Comparison of ENCODE assay signal across 1 cellular context in genomic region chr2:113088173-113088992, GRCh38.
TF ChIP-seq lines count a peak whose summit lies in the region.

No MANE protein-coding gene starts in this region.

TF ChIP-seq in HepG2, 621 proteins besides CTCF, POLR2A, EP300 and RAD21 (continued from another document and continues in another):
- TF ChIP-seq AFF4 (CRISPR knock-in tag; IDR thresholded peaks at IDR 0.05): no peak
- TF ChIP-seq PHF21A (CRISPR knock-in tag; IDR thresholded peaks at IDR 0.05): peak; percentile 79
- no peak for TF ChIP-seq STAG1 (CRISPR knock-in tag; IDR thresholded peaks at IDR 0.05)
- no peak for TF ChIP-seq SMARCE1 (IDR thresholded peaks at IDR 0.05; ENCODE audit: borderline replicate concordance)
- peak; percentile 82 for TF ChIP-seq HOMEZ (CRISPR knock-in tag; IDR thresholded peaks at IDR 0.05; ENCODE audit: low read depth)
- TF ChIP-seq GMEB1 (CRISPR knock-in tag; IDR thresholded peaks at IDR 0.05; ENCODE audit: borderline replicate concordance): no peak
- no peak for TF ChIP-seq ZC3H4 (CRISPR knock-in tag; IDR thresholded peaks at IDR 0.05; ENCODE audit: borderline replicate concordance)
- no peak for TF ChIP-seq DMAP1 (CRISPR knock-in tag; IDR thresholded peaks at IDR 0.05)
- no peak for TF ChIP-seq ELF4 (CRISPR knock-in tag; IDR thresholded peaks at IDR 0.05; ENCODE audit: borderline replicate concordance)
- TF ChIP-seq RNF219 (CRISPR knock-in tag; IDR thresholded peaks at IDR 0.05): no peak
- 0 out of 2 replicates have a peak, but pooled peaks have one; percentile 69 for TF ChIP-seq HMG20A (CRISPR knock-in tag; IDR thresholded peaks at IDR 0.05; ENCODE audit: borderline replicate concordance)
- TF ChIP-seq JUNB (CRISPR knock-in tag; IDR thresholded peaks at IDR 0.05; ENCODE audit: borderline replicate concordance): peak; percentile 77; the same call in 1 of the 2 replicates
- TF ChIP-seq HMGA1 (CRISPR knock-in tag; conservative IDR thresholded peaks at IDR 0.05): no peak
- TF ChIP-seq ETV5 (CRISPR knock-in tag; IDR thresholded peaks at IDR 0.05; ENCODE audit: borderline replicate concordance): peak; percentile 46; the same call in 1 of the 2 replicates
- TF ChIP-seq BCL6 (CRISPR knock-in tag; IDR thresholded peaks at IDR 0.05): no peak; the same call in 1 of the 2 replicates
- TF ChIP-seq TERF1 (CRISPR knock-in tag; IDR thresholded peaks at IDR 0.05): no peak
- TF ChIP-seq FOXJ3 (CRISPR knock-in tag; IDR thresholded peaks at IDR 0.05; ENCODE audit: borderline replicate concordance): 0 out of 2 replicates have a peak, but pooled peaks have one; percentile 36
- no peak for TF ChIP-seq ZNF530 (CRISPR knock-in tag; IDR thresholded peaks at IDR 0.05; ENCODE audit: low read depth)
- TF ChIP-seq CHD4 (IDR thresholded peaks at IDR 0.05; ENCODE audit: borderline replicate concordance, low read length): no peak
- TF ChIP-seq KDM3A (CRISPR knock-in tag; IDR thresholded peaks at IDR 0.05; ENCODE audit: low read depth): peak; percentile 50; the same call in 1 of the 2 replicates
- TF ChIP-seq PPARG (CRISPR knock-in tag; conservative IDR thresholded peaks at IDR 0.05): peak; percentile 67
- TF ChIP-seq ATF5 (CRISPR knock-in tag; IDR thresholded peaks at IDR 0.05; ENCODE audit: low read depth): no peak
- 0 out of 2 replicates have a peak, but pooled peaks have one; percentile 12 for TF ChIP-seq THRA (CRISPR knock-in tag; IDR thresholded peaks at IDR 0.05; ENCODE audit: borderline replicate concordance)
- TF ChIP-seq ZBTB34 (CRISPR knock-in tag; IDR thresholded peaks at IDR 0.05): peak; percentile 62; the same call in 1 of the 2 replicates
- no peak for TF ChIP-seq ZNF335 (CRISPR knock-in tag; IDR thresholded peaks at IDR 0.05)
- TF ChIP-seq CBX5 (CRISPR knock-in tag; IDR thresholded peaks at IDR 0.05; ENCODE audit: borderline replicate concordance): no peak
- TF ChIP-seq SMARCC2 (IDR thresholded peaks at IDR 0.05): 0 out of 2 replicates have a peak, but pooled peaks have one; percentile 48
- no peak for TF ChIP-seq ZNF142 (CRISPR knock-in tag; IDR thresholded peaks at IDR 0.05)
- peak; percentile 81 for TF ChIP-seq ZNF878 (CRISPR knock-in tag; IDR thresholded peaks at IDR 0.05)
- TF ChIP-seq ZSCAN9 (CRISPR knock-in tag; IDR thresholded peaks at IDR 0.05; ENCODE audit: borderline replicate concordance): no peak
- no peak for TF ChIP-seq ZBTB44 (CRISPR knock-in tag; IDR thresholded peaks at IDR 0.05)
